ENCODE assay signal across 17 cellular contexts in the genomic region with DNA sequence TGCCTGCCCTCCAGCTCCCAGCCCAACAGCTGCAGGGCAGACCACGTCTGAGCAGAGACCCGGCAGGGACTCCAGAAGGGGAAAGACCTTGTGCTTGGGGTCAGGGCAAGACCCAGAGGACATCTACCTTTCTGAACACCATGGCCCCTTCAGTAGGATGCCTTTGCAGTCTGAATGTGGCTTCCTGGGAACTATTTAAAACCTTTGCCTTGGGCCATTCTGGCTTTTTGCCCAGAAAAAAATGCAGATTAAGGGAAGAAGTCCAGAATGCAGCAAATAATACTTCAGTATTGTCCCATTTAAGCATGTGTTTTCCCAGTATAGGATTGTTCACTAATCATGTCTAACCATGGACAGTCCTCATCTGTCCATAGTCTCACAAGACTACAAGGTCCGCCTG.
DNase-seq lines count a peak whose midpoint lies in the region; ATAC-seq and TF ChIP-seq lines count a peak whose summit lies in the region.
"Had no signal": no experiment of that assay in that cellular context is flagged by ENCODE, and none has a peak within 500 bp of the region (broad histone marks: within the 10 kb centered on the region; RNA-seq: fewer than 3 reads in every experiment).

No MANE protein-coding gene starts in this region.

- H3K9me3 Mint-ChIP-seq in HFFc6, result peaks cover 8% of the 10 kb centered on the region
- H3K9me3 Mint-ChIP-seq: activated naive CD4-positive, alpha-beta T cell treated with anti-CD3 and anti-CD28 coated beads, Interleukin-2, amount 50 U/mL, for 72 hours; H9 had no signal

- no peak for TF ChIP-seq CTCF in C4-2B (conservative IDR thresholded peaks at IDR 0.05)
- TF ChIP-seq CTCF in HFFc6 (IDR thresholded peaks at IDR 0.05), result no peak
- no peak for TF ChIP-seq CTCF in astrocyte of the cerebellum (IDR thresholded peaks at IDR 0.05; ENCODE audit: low read depth, low read length, missing control alignments)

- no peak overlapping the region for H3K4me3 ChIP-seq in astrocyte of the cerebellum (ENCODE audit: low read depth, low read length)
- H3K4me3 ChIP-seq: BLaER1 treated with 17β-estradiol and CSF1 and Interleukin-3, amounts not matched to agents 10 nM and 100 nM; coronary artery; SJSA1 had no signal

- no peak overlapping the region for H3K27ac Mint-ChIP-seq in HFFc6
- H3K27ac Mint-ChIP-seq: activated naive CD4-positive, alpha-beta T cell treated with anti-CD3 and anti-CD28 coated beads, Interleukin-2, amount 50 U/mL, for 72 hours; H9 had no signal

- H3K27ac ChIP-seq in C4-2B, result peak overlapping the region; percentile 43
- H3K27ac ChIP-seq: BLaER1 treated with 17β-estradiol and CSF1 and Interleukin-3, amounts not matched to agents 10 nM and 100 nM; foreskin keratinocyte; SJSA1 had no signal

- peaks cover 32% of the 10 kb centered on the region for H3K4me1 Mint-ChIP-seq in HFFc6 (ENCODE audit: low read depth)

- H3K27me3 Mint-ChIP-seq in HFFc6 (ENCODE audit: insufficient read depth), result peaks cover 7% of the 10 kb centered on the region

- peak; percentile 48 for DNase-seq in HFFc6
- DNase-seq in astrocyte of the cerebellum (ENCODE audit: low read depth), result peak; percentile 34
- peak; percentile 36 for DNase-seq in myocyte (ENCODE audit: low read depth)
- no peak for DNase-seq in NAMALWA (ENCODE audit: low spot score)
- no peak for DNase-seq in DMS53 (lab: John Stamatoyannopoulos, UW)
- DNase-seq in stimulated activated CD4-positive, alpha-beta T cell treated with anti-CD3 and anti-CD28 coated beads, Interleukin-15, amount 100 ng/mL, for 24 hours, result no peak
- DNase-seq: H9, NCI-H1048, NCI-H2227 treated with DMSO at 0.1 percent for 48 hours had no signal

- H3K4me3 Mint-ChIP-seq in HFFc6, result no peak overlapping the region
- H3K4me3 Mint-ChIP-seq: H9; stimulated activated memory B cell treated with anti-CD40 and anti-IgM and Interleukin-4, amounts not matched to agents 10 μg/mL and 1 μg/mL and 100 μg/mL, for 72 hours had no signal

- H3K36me3 Mint-ChIP-seq in HFFc6 (ENCODE audit: low read depth), result peaks cover 14% of the 10 kb centered on the region
- H3K36me3 Mint-ChIP-seq: activated naive CD4-positive, alpha-beta T cell treated with anti-CD3 and anti-CD28 coated beads, Interleukin-2, amount 50 U/mL, for 72 hours; stimulated activated memory B cell treated with anti-CD40 and anti-IgM and Interleukin-4, amounts not matched to agents 10 μg/mL and 1 μg/mL and 100 μg/mL, for 72 hours had no signal

- in situ Hi-C loops in astrocyte of the cerebellum (cut with HindIII; ENCODE audit: low sequenced_read_pairs), result no loop called here

- no peak for ATAC-seq in HG03139 (IDR thresholded peaks at IDR 0.05; ENCODE audit: unreplicated experiment)
- ATAC-seq: foreskin keratinocyte; stimulated activated memory B cell treated with anti-CD40 and anti-IgM and Interleukin-4, amounts not matched to agents 10 μg/mL and 1 μg/mL and 100 μg/mL, for 72 hours had no signal

Comparison
In these comparisons a context has a peak if more than half of its experiments do, and no peak if none do; other contexts are left out.
1. DNase-seq: peak in HFFc6 (single experiment), astrocyte of the cerebellum (single experiment) and myocyte (single experiment); none in NAMALWA (single experiment), DMS53 (single experiment) and stimulated activated CD4-positive, alpha-beta T cell treated with anti-CD3 and anti-CD28 coated beads, Interleukin-15, amount 100 ng/mL, for 24 hours (single experiment).